ENCODE assay signal across 1 cellular context in the genomic region with DNA sequence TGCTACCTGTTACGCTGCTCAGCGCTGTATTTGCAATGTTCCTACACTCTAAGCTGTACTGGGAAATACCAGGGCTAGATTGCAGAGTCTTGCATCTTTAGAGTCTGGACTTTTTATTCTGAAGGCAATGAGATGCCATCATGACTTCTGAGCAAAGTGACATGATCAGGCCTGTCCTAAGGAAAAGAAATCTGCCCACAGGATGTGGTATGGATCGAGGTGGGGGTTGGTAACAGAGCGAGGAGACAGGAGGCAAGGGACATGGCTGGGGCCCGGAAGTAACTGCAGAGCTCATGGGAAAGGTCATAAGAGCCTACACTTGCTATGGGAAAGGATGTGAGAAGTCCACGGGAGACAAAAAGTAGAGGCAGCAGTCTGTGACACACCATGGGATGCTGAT.
TF ChIP-seq lines count a peak whose summit lies in the region.

No MANE protein-coding gene starts in this region.

TF ChIP-seq in IMR-90, 13 proteins besides CTCF, POLR2A, EP300 and RAD21 (continued from another document):
- no peak for TF ChIP-seq NFE2L2 (IDR thresholded peaks at IDR 0.05; ENCODE audit: low read depth, low read length)
- no peak for TF ChIP-seq USF2 (IDR thresholded peaks at IDR 0.05; ENCODE audit: low read depth, low read length)
- no peak for TF ChIP-seq SMC3 (IDR thresholded peaks at IDR 0.05; ENCODE audit: low read depth, low read length)
- no peak for TF ChIP-seq CEBPB (IDR thresholded peaks at IDR 0.05; ENCODE audit: low read depth, low read length)
- TF ChIP-seq CHD1 (IDR thresholded peaks at IDR 0.05; ENCODE audit: low read depth, low read length): no peak
- TF ChIP-seq MXI1 (IDR thresholded peaks at IDR 0.05; ENCODE audit: borderline replicate concordance, low read depth, low read length): no peak
